ENCODE assay signal across 8 cellular contexts in genomic region chr5:141475625-141476131, GRCh38. TPM values are rescaled to one million over a fixed set of nuclear protein-coding genes. Genes with fewer than 3 reads are reported as not detected.
DNase-seq lines count a peak whose midpoint lies in the region; ATAC-seq and TF ChIP-seq lines count a peak whose summit lies in the region.

Gene PCDHGC3 (plus strand): TSS chr5:141475966. CDS start chr5:141476117, 151 bp downstream.

- no peak for DNase-seq in CD8-positive, alpha-beta memory T cell
- DNase-seq in NCI-H526 treated with DMSO at 0.1 percent for 48 hours (lab: John Stamatoyannopoulos, UW) = peak; percentile 75
- no peak for DNase-seq in activated T-cell treated with anti-CD3 and anti-CD28 coated beads, Interleukin-2, amount 50 U/mL, for 4 hours
- peak; percentile 97 for DNase-seq in fibroblast of pulmonary artery (ENCODE audit: low read depth)
- peak; percentile 98 for DNase-seq in myocyte (ENCODE audit: low read depth)
- DNase-seq in superior temporal gyrus (ENCODE audit: extremely low spot score) = peak; percentile 85

- H3K27ac Mint-ChIP-seq in CD8-positive, alpha-beta memory T cell = peak within 1 kb of the TSS in 1 of 8 donors; percentile 6

- CTCF ChIA-PET in CD8-positive, alpha-beta memory T cell (lab: Charles Lee) = interaction anchor here (0.6 to 0.8 kb wide), 2 partner anchors 37 to 40 kb away, joined by 3 read pairs; no protein-coding TSS in a partner anchor

- peak; percentile 95 for ATAC-seq in GM19372 (IDR thresholded peaks at IDR 0.05; ENCODE audit: low read depth, unreplicated experiment)
- peak; percentile 97 for ATAC-seq in HG03442 (IDR thresholded peaks at IDR 0.05; ENCODE audit: unreplicated experiment)
- peak; percentile 88 to 91 for ATAC-seq in activated T-cell treated with anti-CD3 and anti-CD28 coated beads, Interleukin-2, amount 50 U/mL, for 4 hours

- H3K4me1 ChIP-seq in CD8-positive, alpha-beta memory T cell (ENCODE audit: insufficient read depth, low read length) = peaks cover 11% of the 10 kb centered on the region

- POLR2A ChIA-PET in CD8-positive, alpha-beta memory T cell (lab: Charles Lee) = no interaction called here

- peaks cover 0 to 4% (median 0%) of the 10 kb centered on the region in 5 donors for H3K9me3 Mint-ChIP-seq in CD8-positive, alpha-beta memory T cell
- no peaks in the 10 kb centered on the region for H3K9me3 Mint-ChIP-seq in activated T-cell treated with anti-CD3 and anti-CD28 coated beads, Interleukin-2, amount 50 U/mL, for 4 hours

- H3K4me3 Mint-ChIP-seq in CD8-positive, alpha-beta memory T cell = peak within 1 kb of the TSS; percentile 60 to 89 (median 82)
- H3K4me3 Mint-ChIP-seq in activated T-cell treated with anti-CD3 and anti-CD28 coated beads, Interleukin-2, amount 50 U/mL, for 4 hours = peak within 1 kb of the TSS; percentile 87

- H3K27me3 Mint-ChIP-seq in CD8-positive, alpha-beta memory T cell = peaks cover 25 to 65% of the 10 kb centered on the region in 2 donors
- H3K27me3 Mint-ChIP-seq in activated T-cell treated with anti-CD3 and anti-CD28 coated beads, Interleukin-2, amount 50 U/mL, for 4 hours (ENCODE audit: low read depth) = peaks cover 51% of the 10 kb centered on the region

- no peaks in the 10 kb centered on the region for H3K36me3 ChIP-seq in CD8-positive, alpha-beta memory T cell (ENCODE audit: insufficient read depth, low read length)

- peaks cover 21 to 30% (median 22%) of the 10 kb centered on the region in 3 donors for H3K4me1 Mint-ChIP-seq in CD8-positive, alpha-beta memory T cell
- H3K4me1 Mint-ChIP-seq in activated T-cell treated with anti-CD3 and anti-CD28 coated beads, Interleukin-2, amount 50 U/mL, for 4 hours (ENCODE audit: low read depth) = peaks cover 21% of the 10 kb centered on the region

- peak within 1 kb of the TSS; percentile 39 for H3K4me3 ChIP-seq in CD8-positive, alpha-beta memory T cell (ENCODE audit: low read length)
- H3K4me3 ChIP-seq in fibroblast of pulmonary artery (replicated peaks; ENCODE audit: low read depth, low read length) = peak within 1 kb of the TSS; percentile 74

- H3K27me3 ChIP-seq in CD8-positive, alpha-beta memory T cell (ENCODE audit: insufficient read depth, low read length, poor library complexity, severe bottlenecking) = peaks cover 23% of the 10 kb centered on the region

- TF ChIP-seq CTCF in fibroblast of pulmonary artery (IDR thresholded peaks at IDR 0.05; ENCODE audit: low read length, missing control alignments) = no peak

- no peak within 1 kb of the TSS for H3K27ac ChIP-seq in CD8-positive, alpha-beta memory T cell (ENCODE audit: low read depth, low read length)

- H3K36me3 Mint-ChIP-seq in CD8-positive, alpha-beta memory T cell = no peaks in the 10 kb centered on the region
- no peaks in the 10 kb centered on the region for H3K36me3 Mint-ChIP-seq in activated T-cell treated with anti-CD3 and anti-CD28 coated beads, Interleukin-2, amount 50 U/mL, for 4 hours (ENCODE audit: insufficient read depth)

- H3K9me3 ChIP-seq in CD8-positive, alpha-beta memory T cell (ENCODE audit: low read length) = no peaks in the 10 kb centered on the region

RNA-seq across cellular contexts. Expression of gene PCDHGC3, which starts in this region (rescaled TPM):
- under 1 TPM; 0.11 to 0.15 TPM for total RNA-seq in CD8-positive, alpha-beta memory T cell
- not detected for polyA plus RNA-seq in CD8-positive, alpha-beta memory T cell
- under 1 TPM; 0.22 to 0.55 (median 0.48) TPM for total RNA-seq in activated T-cell treated with anti-CD3 and anti-CD28 coated beads, Interleukin-2, amount 50 U/mL, for 4 hours
- 137 and 170 TPM in 2 replicates for total RNA-seq in myocyte
- 95.7 TPM for polyA plus RNA-seq in myocyte (2012)

Comparison
In these comparisons a context has a peak if more than half of its experiments do, and no peak if none do; other contexts are left out.
1. RNA of gene PCDHGC3 (total RNA-seq): 137 to 170 TPM in myocyte; 0.22 to 0.55 TPM in activated T-cell treated with anti-CD3 and anti-CD28 coated beads, Interleukin-2, amount 50 U/mL, for 4 hours and 0.11 to 0.15 TPM in CD8-positive, alpha-beta memory T cell; every median in the first group is over 10 times any median in the second.
2. Peak in ATAC-seq in activated T-cell treated with anti-CD3 and anti-CD28 coated beads, Interleukin-2, amount 50 U/mL, for 4 hours; RNA of the gene not detected or under 1 TPM.
3. DNase-seq: peak in NCI-H526 treated with DMSO at 0.1 percent for 48 hours (single experiment), fibroblast of pulmonary artery (single experiment), myocyte (single experiment) and superior temporal gyrus (single experiment); none in CD8-positive, alpha-beta memory T cell (0 of 5) and activated T-cell treated with anti-CD3 and anti-CD28 coated beads, Interleukin-2, amount 50 U/mL, for 4 hours (single experiment).
4. Peak in every context shown above with its lines, with median percentiles within 50 percentile points of each other: ATAC-seq.